ENCODE assay signal across 9 cellular contexts in genomic region chr12:1122803-1123202, GRCh38.
A peak's percentile ranks its signal among the peaks of the same experiment; 100 is the strongest.
DNase-seq lines count a peak whose midpoint lies in the region; ATAC-seq and TF ChIP-seq lines count a peak whose summit lies in the region.
"Had no signal": no experiment of that assay in that cellular context is flagged by ENCODE, and none has a peak within 500 bp of the region (broad histone marks: within the 10 kb centered on the region; RNA-seq: fewer than 3 reads in every experiment).

No MANE protein-coding gene starts in this region.

- no peaks in the 10 kb centered on the region for H3K9me3 Mint-ChIP-seq in activated naive CD8-positive, alpha-beta T cell treated with anti-CD3 and anti-CD28 coated beads, Interleukin-2, amount 50 U/mL, for 24 hours

- ATAC-seq in activated naive CD8-positive, alpha-beta T cell treated with anti-CD3 and anti-CD28 coated beads, Interleukin-2, amount 50 U/mL, for 24 hours = peak; percentile 28
- ATAC-seq in GM18861 (IDR thresholded peaks at IDR 0.05; ENCODE audit: unreplicated experiment) = no peak

- peaks cover 1% of the 10 kb centered on the region for H3K36me3 Mint-ChIP-seq in activated naive CD8-positive, alpha-beta T cell treated with anti-CD3 and anti-CD28 coated beads, Interleukin-2, amount 50 U/mL, for 24 hours (ENCODE audit: low read depth)

- peaks cover 16% of the 10 kb centered on the region for H3K4me1 Mint-ChIP-seq in activated naive CD8-positive, alpha-beta T cell treated with anti-CD3 and anti-CD28 coated beads, Interleukin-2, amount 50 U/mL, for 24 hours

- TF ChIP-seq CTCF in GM10248 (IDR thresholded peaks at IDR 0.05; ENCODE audit: control extremely low read depth, extremely low read depth, low read depth, missing control alignments) = no peak

- DNase-seq in activated CD8-positive, alpha-beta memory T cell treated with anti-CD3 and anti-CD28 coated beads for 4 hours (ENCODE audit: low read depth in 2 of 2) = peak; percentile 3 to 20
- DNase-seq in activated CD8-positive, alpha-beta memory T cell treated with anti-CD3 and anti-CD28 coated beads for 24 hours = no peak
- DNase-seq in SIG-M5 (lab: John Stamatoyannopoulos, UW) (peak; percentile 7), NCI-H446 treated with DMSO at 0.1 percent for 48 hours (lab: John Stamatoyannopoulos, UW) (no peak), GM10248 (ENCODE audit: extremely low spot score) (no peak)
- no peak for DNase-seq in activated naive CD8-positive, alpha-beta T cell treated with anti-CD3 and anti-CD28 coated beads, Interleukin-2, amount 50 U/mL, for 24 hours
- peak; percentile 4 to 10 for DNase-seq in stimulated activated CD8-positive, alpha-beta memory T cell treated with anti-CD3 and anti-CD28 coated beads, Interleukin-4, amount 100 ng/mL, for 1 hour (ENCODE audit: low read depth in 2 of 2, low spot score in 1 of 2)
- DNase-seq: NCI-H2081 treated with DMSO at 0.1 percent for 48 hours had no signal

- H3K4me3 Mint-ChIP-seq in activated naive CD8-positive, alpha-beta T cell treated with anti-CD3 and anti-CD28 coated beads, Interleukin-2, amount 50 U/mL, for 24 hours = no peak overlapping the region

- CTCF ChIA-PET in GM10248 (lab: Yijun Ruan, JAX) = interaction anchor here (2.4 kb wide), 1 partner anchor 461 kb away, joined by 14 read pairs; no protein-coding TSS in a partner anchor

- H3K27me3 Mint-ChIP-seq in activated naive CD8-positive, alpha-beta T cell treated with anti-CD3 and anti-CD28 coated beads, Interleukin-2, amount 50 U/mL, for 24 hours = no peaks in the 10 kb centered on the region

- POLR2A ChIA-PET in GM10248 (lab: Yijun Ruan, JAX) = no interaction called here

- H3K27ac Mint-ChIP-seq in activated naive CD8-positive, alpha-beta T cell treated with anti-CD3 and anti-CD28 coated beads, Interleukin-2, amount 50 U/mL, for 24 hours = no peak overlapping the region

Comparison
In these comparisons a context has a peak if more than half of its experiments do, and no peak if none do; other contexts are left out.
1. DNase-seq: peak in activated CD8-positive, alpha-beta memory T cell treated with anti-CD3 and anti-CD28 coated beads for 4 hours (2 of 2), SIG-M5 (single experiment) and stimulated activated CD8-positive, alpha-beta memory T cell treated with anti-CD3 and anti-CD28 coated beads, Interleukin-4, amount 100 ng/mL, for 1 hour (2 of 2); none in activated CD8-positive, alpha-beta memory T cell treated with anti-CD3 and anti-CD28 coated beads for 24 hours (single experiment), activated naive CD8-positive, alpha-beta T cell treated with anti-CD3 and anti-CD28 coated beads, Interleukin-2, amount 50 U/mL, for 24 hours (single experiment), NCI-H446 treated with DMSO at 0.1 percent for 48 hours (single experiment) and GM10248 (single experiment).